Comparison of ENCODE assay signal across 14 cellular contexts in genomic region chr13:33262554-33262953, GRCh38. TPM values are rescaled to one million over a fixed set of nuclear protein-coding genes. Genes with fewer than 3 reads are reported as not detected.
A peak's percentile ranks its signal among the peaks of the same experiment; 100 is the strongest.
DNase-seq lines count a peak whose midpoint lies in the region; ATAC-seq and TF ChIP-seq lines count a peak whose summit lies in the region.
"Had no signal": no experiment of that assay in that cellular context is flagged by ENCODE, and none has a peak within 500 bp of the region (broad histone marks: within the 10 kb centered on the region; RNA-seq: fewer than 3 reads in every experiment).

No MANE protein-coding gene starts in this region.

- no peak for TF ChIP-seq POLR2A in esophagus squamous epithelium (IDR thresholded peaks at IDR 0.05)

- DNase-seq in stimulated activated naive CD8-positive, alpha-beta T cell treated with anti-CD3 and anti-CD28 coated beads, Interleukin-15, amount 100 ng/mL, for 72 hours = no peak
- no peak for DNase-seq in stimulated activated naive CD8-positive, alpha-beta T cell treated with anti-CD3 and anti-CD28 coated beads, Interleukin-15, Interleukin-2, amounts not matched to agents 100 U/mL and 50 U/mL, for 24 hours
- DNase-seq in esophagus squamous epithelium (lab: John Stamatoyannopoulos, UW) = no peak
- DNase-seq in osteoblast (ENCODE audit: insufficient read length, low spot score, missing footprints) = no peak
- DNase-seq in Karpas-422 = no peak
- no peak for DNase-seq in DMS114 treated with DMSO at 0.1 percent for 48 hours (lab: John Stamatoyannopoulos, UW; ENCODE audit: unreplicated experiment)
- no peak for DNase-seq in SHP77 treated with DMSO at 0.1 percent for 48 hours (lab: John Stamatoyannopoulos, UW)
- no peak for DNase-seq in NCI-H526 treated with DMSO at 0.1 percent for 48 hours (lab: John Stamatoyannopoulos, UW)
- DNase-seq: immature natural killer cell; NCI-H187 treated with DMSO at 0.1 percent for 48 hours; stimulated activated CD4-positive, alpha-beta T cell treated with anti-CD3 and anti-CD28 coated beads, Interleukin-4, amount 100 ng/mL, for 4 hours; T1000 had no signal

- H3K4me2 ChIP-seq in osteoblast (ENCODE audit: insufficient read depth, low read length) (no peak overlapping the region), Karpas-422 (ENCODE audit: low read depth, low read length, poor library complexity, severe bottlenecking) (no peak overlapping the region)

- H3K27ac ChIP-seq in esophagus squamous epithelium (peak overlapping the region in 3 of 4 donors; percentile 78 to 83 (median 81)), osteoblast (ENCODE audit: low read depth, low read length) (peak overlapping the region; percentile 80), Karpas-422 (ENCODE audit: low read length) (no peak overlapping the region)
- H3K27ac ChIP-seq: HL-60 had no signal

- TF ChIP-seq CTCF in esophagus squamous epithelium (IDR thresholded peaks at IDR 0.05) (no peak), osteoblast (IDR thresholded peaks at IDR 0.05; ENCODE audit: extremely low read depth, low read depth, low read length) (no peak)

- intact Hi-C loops in esophagus squamous epithelium (cut with DNase I) = no loop called here

- H3K4me1 Mint-ChIP-seq in stimulated activated naive CD8-positive, alpha-beta T cell treated with anti-CD3 and anti-CD28 coated beads, Interleukin-15, amount 100 ng/mL, for 72 hours = no peaks in the 10 kb centered on the region
- H3K4me1 Mint-ChIP-seq: immature natural killer cell; stimulated activated memory B cell treated with anti-CD40 and anti-IgM and Interleukin-4, amounts not matched to agents 10 μg/mL and 1 μg/mL and 100 μg/mL, for 72 hours had no signal

- H3K9me2 ChIP-seq in Karpas-422 (replicated peaks; ENCODE audit: insufficient read depth, low read length) = no peaks in the 10 kb centered on the region

- H4K20me1 ChIP-seq in osteoblast (ENCODE audit: insufficient read depth, low read length) (peaks cover 14% of the 10 kb centered on the region), Karpas-422 (ENCODE audit: insufficient read depth, low read depth, low read length) (no peaks in the 10 kb centered on the region)

- no peak for ATAC-seq in stimulated activated naive CD8-positive, alpha-beta T cell treated with anti-CD3 and anti-CD28 coated beads, Interleukin-15, amount 100 ng/mL, for 72 hours
- ATAC-seq in stimulated activated naive CD8-positive, alpha-beta T cell treated with anti-CD3 and anti-CD28 coated beads, Interleukin-15, Interleukin-2, amounts not matched to agents 100 U/mL and 50 U/mL, for 24 hours = no peak
- ATAC-seq: stimulated activated memory B cell treated with anti-CD40 and anti-IgM and Interleukin-4, amounts not matched to agents 10 μg/mL and 1 μg/mL and 100 μg/mL, for 72 hours had no signal

- H3K4me3 Mint-ChIP-seq in stimulated activated naive CD8-positive, alpha-beta T cell treated with anti-CD3 and anti-CD28 coated beads, Interleukin-15, amount 100 ng/mL, for 72 hours = no peak overlapping the region
- H3K4me3 Mint-ChIP-seq: immature natural killer cell; stimulated activated memory B cell treated with anti-CD40 and anti-IgM and Interleukin-4, amounts not matched to agents 10 μg/mL and 1 μg/mL and 100 μg/mL, for 72 hours had no signal

- H3K4me3 ChIP-seq in esophagus squamous epithelium = no peak overlapping the region
- no peak overlapping the region for H3K4me3 ChIP-seq in osteoblast (ENCODE audit: insufficient read depth, low read length)
- H3K4me3 ChIP-seq in Karpas-422 (ENCODE audit: low read length) = no peak overlapping the region

- no peak overlapping the region for H3K9ac ChIP-seq in Karpas-422 (ENCODE audit: low read length)

- H3K36me3 ChIP-seq in esophagus squamous epithelium = no peaks in the 10 kb centered on the region
- peaks cover 11% of the 10 kb centered on the region for H3K36me3 ChIP-seq in osteoblast (ENCODE audit: insufficient read depth, low read length)
- H3K36me3 ChIP-seq in Karpas-422 (ENCODE audit: insufficient read depth, low read length) = no peaks in the 10 kb centered on the region

- no peaks in the 10 kb centered on the region for H3K9me3 Mint-ChIP-seq in stimulated activated naive CD8-positive, alpha-beta T cell treated with anti-CD3 and anti-CD28 coated beads, Interleukin-15, amount 100 ng/mL, for 72 hours
- H3K9me3 Mint-ChIP-seq: immature natural killer cell; stimulated activated memory B cell treated with anti-CD40 and anti-IgM and Interleukin-4, amounts not matched to agents 10 μg/mL and 1 μg/mL and 100 μg/mL, for 72 hours had no signal

- H3K4me1 ChIP-seq in esophagus squamous epithelium = peaks cover 6 to 81% (median 46%) of the 10 kb centered on the region in 3 donors
- H3K4me1 ChIP-seq in osteoblast (ENCODE audit: insufficient read depth, low read length) = peaks cover 78% of the 10 kb centered on the region
- H3K4me1 ChIP-seq in Karpas-422 (ENCODE audit: low read length) = no peaks in the 10 kb centered on the region

- no peak overlapping the region for H2AFZ ChIP-seq in osteoblast (ENCODE audit: low read length)
- no peak overlapping the region for H2AFZ ChIP-seq in Karpas-422 (ENCODE audit: low read length)

- H3K27ac Mint-ChIP-seq in stimulated activated naive CD8-positive, alpha-beta T cell treated with anti-CD3 and anti-CD28 coated beads, Interleukin-15, amount 100 ng/mL, for 72 hours = peak overlapping the region; percentile 32 to 69
- H3K27ac Mint-ChIP-seq: immature natural killer cell; stimulated activated memory B cell treated with anti-CD40 and anti-IgM and Interleukin-4, amounts not matched to agents 10 μg/mL and 1 μg/mL and 100 μg/mL, for 72 hours had no signal

- WGBS in esophagus squamous epithelium, 2 donors = 45 to 52% methylated on average over 2 of the region's 2 CpGs

- H3K9me3 ChIP-seq in esophagus squamous epithelium = no peaks in the 10 kb centered on the region
- no peaks in the 10 kb centered on the region for H3K9me3 ChIP-seq in osteoblast (ENCODE audit: low read depth, low read length)
- no peaks in the 10 kb centered on the region for H3K9me3 ChIP-seq in Karpas-422 (ENCODE audit: low read length)

- no peaks in the 10 kb centered on the region for H3K27me3 Mint-ChIP-seq in stimulated activated naive CD8-positive, alpha-beta T cell treated with anti-CD3 and anti-CD28 coated beads, Interleukin-15, amount 100 ng/mL, for 72 hours
- H3K27me3 Mint-ChIP-seq: stimulated activated memory B cell treated with anti-CD40 and anti-IgM and Interleukin-4, amounts not matched to agents 10 μg/mL and 1 μg/mL and 100 μg/mL, for 72 hours had no signal

- H3K27me3 ChIP-seq in esophagus squamous epithelium = no peaks in the 10 kb centered on the region
- no peaks in the 10 kb centered on the region for H3K27me3 ChIP-seq in osteoblast (ENCODE audit: insufficient read depth, low read length)
- H3K27me3 ChIP-seq in Karpas-422 (ENCODE audit: low read length) = no peaks in the 10 kb centered on the region

- H3K79me2 ChIP-seq in osteoblast (ENCODE audit: insufficient read depth, low read length) = peaks cover 99% of the 10 kb centered on the region
- no peaks in the 10 kb centered on the region for H3K79me2 ChIP-seq in Karpas-422 (ENCODE audit: low read length)

RNA-seq across cellular contexts. Expression of gene STARD13, which starts 23.0 kb away (rescaled TPM):
- 10 to 100 TPM in 1 of 4 donors, 1 to 10 TPM in 3; 1.3 to 18.7 (median 4.4) TPM for total RNA-seq in esophagus squamous epithelium
- total RNA-seq in osteoblast = 28.2 and 28.3 TPM in 2 replicates
- 1.2 TPM in 2 replicates for total RNA-seq in Karpas-422 (2014; rRNA removed; shearing (Covaris generic); ENCODE audit: low replicate concordance)
